ENCODE assay signal across 18 cellular contexts in the genomic region with DNA sequence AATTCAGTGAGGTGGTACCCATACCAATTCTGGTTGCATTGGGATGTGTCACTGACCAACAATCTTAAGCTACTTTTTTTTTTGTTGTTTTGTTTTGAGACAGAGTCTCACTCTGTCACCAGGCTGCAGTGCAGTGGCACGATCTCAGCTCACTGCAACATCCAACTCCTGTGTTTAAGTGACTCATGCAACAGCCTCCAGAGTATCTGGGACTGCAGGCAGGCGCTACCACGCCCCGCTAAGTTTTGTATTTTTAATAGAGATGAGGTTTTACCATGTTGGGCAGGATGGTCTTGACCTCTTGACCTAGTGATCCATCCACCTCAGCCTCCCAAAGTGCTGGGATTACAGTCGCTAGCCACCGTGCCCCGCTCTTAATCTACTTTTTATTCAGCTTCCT. TPM values are rescaled to one million over a fixed set of nuclear protein-coding genes. Genes with fewer than 3 reads are reported as not detected.
"Had no signal": no experiment of that assay in that cellular context is flagged by ENCODE, and none has a peak within 500 bp of the region (broad histone marks: within the 10 kb centered on the region; RNA-seq: fewer than 3 reads in every experiment).

No MANE protein-coding gene starts in this region.

RNA-seq across cellular contexts. Expression of a gene that starts 5.7 kb away (rescaled TPM):
- total RNA-seq: natural killer cell, occipital lobe, osteoblast, ovary, progenitor cell of endocrine pancreas, psoas muscle, right atrium auricular region, sciatic nerve, skeletal muscle tissue, stomach, subcutaneous adipose tissue, temporal lobe, thoracic aorta, thyroid gland, tibial nerve, upper lobe of left lung, ureter, vagina had no signal

RNA-seq across cellular contexts. Expression of a gene that starts 58.0 kb away (rescaled TPM):
- total RNA-seq: natural killer cell, occipital lobe, osteoblast, ovary, progenitor cell of endocrine pancreas, psoas muscle, right atrium auricular region, sciatic nerve, skeletal muscle tissue, stomach, subcutaneous adipose tissue, temporal lobe, thoracic aorta, thyroid gland, tibial nerve, upper lobe of left lung, ureter, vagina had no signal
